Comparison of ENCODE assay signal across 8 cellular contexts in the genomic region with DNA sequence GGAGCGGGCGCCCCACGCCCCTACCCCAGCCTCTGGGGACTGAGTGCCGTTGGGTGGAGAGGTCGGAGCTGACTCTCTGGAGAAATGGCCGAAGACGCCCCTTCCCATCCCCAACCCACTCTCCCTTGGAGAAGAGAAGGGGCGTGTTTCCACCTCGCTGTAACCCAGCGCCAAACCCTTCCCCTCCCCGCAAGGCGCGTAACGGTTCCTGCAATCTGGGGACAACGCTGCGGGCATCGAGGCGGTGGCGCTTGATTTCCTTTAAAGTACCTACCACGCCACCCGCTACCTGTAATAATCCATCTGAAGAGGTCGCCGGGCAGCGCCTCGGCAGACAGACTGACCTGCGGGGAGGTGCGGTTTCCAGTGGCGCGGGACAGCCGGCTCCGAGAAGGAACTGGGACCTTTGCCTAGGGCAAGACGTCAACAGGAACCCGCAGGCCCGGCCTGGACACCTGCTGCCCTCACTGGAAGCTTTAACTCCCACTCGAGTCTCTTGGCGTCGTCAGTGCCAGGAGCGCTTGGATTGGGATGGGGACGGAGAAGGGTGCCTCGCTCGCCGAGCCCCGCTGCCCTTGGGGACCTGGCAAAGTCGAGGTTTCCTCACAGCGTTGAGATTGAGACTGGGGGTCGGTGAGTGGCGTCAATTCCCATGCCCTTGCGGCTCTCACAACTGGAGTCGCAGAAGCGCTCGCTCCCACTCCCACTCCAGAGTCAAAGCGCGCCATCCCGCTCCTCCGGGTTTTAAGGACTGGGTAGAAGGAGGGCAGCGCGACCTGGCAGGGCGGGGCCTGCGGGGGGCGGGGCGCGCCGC. TPM values are rescaled to one million over a fixed set of nuclear protein-coding genes. Genes with fewer than 3 reads are reported as not detected.
DNase-seq lines count a peak whose midpoint lies in the region; ATAC-seq and TF ChIP-seq lines count a peak whose summit lies in the region.

Gene CYP1B1, minus strand, starts transcription at position 716 of the 814 bp plus-strand sequence. CDS start 763 bp downstream, outside the sequence.

- H3K9me3 ChIP-seq in mucosa of descending colon, result no peaks in the 10 kb centered on the region

- no peak within 1 kb of the TSS for H3K4me3 ChIP-seq in mucosa of descending colon

- TF ChIP-seq CTCF in mucosa of descending colon (IDR thresholded peaks at IDR 0.05), result no peak

- ATAC-seq in mucosa of descending colon, result peak; percentile 72

- DNase-seq in stimulated activated CD4-positive, alpha-beta T cell treated with anti-CD3 and anti-CD28 coated beads, Interleukin-15, amount 100 ng/mL, for 24 hours, result peak; percentile 32
- DNase-seq in stimulated activated CD4-positive, alpha-beta T cell treated with anti-CD3 and anti-CD28 coated beads, Interleukin-4, amount 100 ng/mL, for 24 hours, result no peak
- DNase-seq in NCI-H226 (peak; percentile 61), dermis blood vessel endothelial cell (peak; percentile 4), mucosa of descending colon (peak in 1 of 3 donors; percentile 53), NCI-H2081 treated with DMSO at 0.1 percent for 48 hours (lab: John Stamatoyannopoulos, UW) (no peak), iPS-NIHi7 (ENCODE audit: extremely low spot score) (no peak), NK-92 (lab: John Stamatoyannopoulos, UW; ENCODE audit: unreplicated experiment) (no peak)

- H3K4me1 ChIP-seq in mucosa of descending colon (ENCODE audit: low read depth), result peaks cover 33% of the 10 kb centered on the region

- H3K36me3 ChIP-seq in mucosa of descending colon (ENCODE audit: low read depth), result no peaks in the 10 kb centered on the region

- intact Hi-C loops in mucosa of descending colon (cut with DNase I, micrococcal nuclease), result no loop called here

RNA-seq across cellular contexts. Expression of gene CYP1B1, which starts in this region (rescaled TPM):
- 2.7 and 5.6 TPM in 2 replicates for total RNA-seq in dermis blood vessel endothelial cell
- total RNA-seq in mucosa of descending colon, result 10 to 100 TPM in 2 of 3 donors, 1 to 10 TPM in 1; 1.6 to 15.0 (median 13.8) TPM

Comparison
In these comparisons a context has a peak if more than half of its experiments do, and no peak if none do; other contexts are left out.
1. DNase-seq: peak in stimulated activated CD4-positive, alpha-beta T cell treated with anti-CD3 and anti-CD28 coated beads, Interleukin-15, amount 100 ng/mL, for 24 hours (single experiment), NCI-H226 (single experiment) and dermis blood vessel endothelial cell (single experiment); none in stimulated activated CD4-positive, alpha-beta T cell treated with anti-CD3 and anti-CD28 coated beads, Interleukin-4, amount 100 ng/mL, for 24 hours (single experiment), NCI-H2081 treated with DMSO at 0.1 percent for 48 hours (single experiment), iPS-NIHi7 (single experiment) and NK-92 (single experiment).